7 cellular contexts compared by ENCODE assay signal in the genomic region with DNA sequence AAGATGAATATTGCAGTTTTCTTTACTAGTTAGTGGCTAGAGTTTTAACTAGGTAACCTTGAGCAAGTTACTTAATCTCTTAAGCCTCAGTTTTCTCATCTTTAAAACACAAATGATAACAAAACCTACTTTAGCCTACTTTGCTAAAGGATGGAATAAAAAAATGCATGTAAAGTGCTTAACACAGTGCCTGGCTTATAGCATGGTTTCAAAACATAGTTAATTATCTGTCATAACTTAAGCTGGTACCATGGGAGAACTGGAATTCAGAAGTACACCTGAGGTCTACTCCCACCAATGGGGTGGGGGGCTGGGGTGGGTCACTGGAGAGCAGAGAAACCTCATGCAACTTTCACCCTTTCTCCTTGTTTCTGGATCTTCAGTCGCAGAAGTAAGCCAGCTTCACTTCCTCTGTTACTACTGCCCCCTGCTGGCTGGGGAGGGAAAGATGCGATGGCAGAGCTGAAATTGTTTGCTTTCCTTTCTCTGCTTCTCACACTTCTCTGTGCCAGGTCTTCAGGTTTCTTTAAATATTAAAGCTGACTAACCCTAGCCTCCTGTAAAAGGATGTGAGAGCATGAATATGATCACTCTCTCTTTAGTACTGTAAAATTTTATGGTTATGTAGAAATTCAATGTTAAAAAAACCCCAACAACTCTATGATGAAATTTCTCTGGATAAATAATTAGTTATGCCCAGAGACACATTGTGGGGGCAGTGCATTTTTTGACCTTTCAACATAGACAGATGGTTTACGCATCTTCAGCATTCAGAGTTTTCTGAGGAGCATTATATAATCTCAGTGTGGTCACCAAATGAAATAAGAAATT.
DNase-seq lines count a peak whose midpoint lies in the region; ATAC-seq and TF ChIP-seq lines count a peak whose summit lies in the region.

No MANE protein-coding gene starts in this region.

- intact Hi-C loops in colonic mucosa (cut with DNase I), result loop anchor here (5.0 to 10.0 kb wide), 2 partner anchors 331 to 389 kb away; no protein-coding TSS in a partner anchor
- intact Hi-C loops in right lobe of liver (cut with DNase I), result loop anchor here in 1 of 2 donors (10.0 kb wide), 1 partner anchor 319 kb away; no protein-coding TSS in a partner anchor

- whole genome bisulfite sequencing in right lobe of liver (ENCODE audit: insufficient coverage, low coverage, low lambda C conversion rate, missing lambda C conversion rate), result 8% methylated on average over 3 of the region's 3 CpGs

- H3K9me3 ChIP-seq in colonic mucosa (no peaks in the 10 kb centered on the region), right lobe of liver (no peaks in the 10 kb centered on the region)

- H3K36me3 ChIP-seq in colonic mucosa (no peaks in the 10 kb centered on the region), right lobe of liver (no peaks in the 10 kb centered on the region)

- ATAC-seq in HG02840 (IDR thresholded peaks at IDR 0.05; ENCODE audit: low FRiP score, unreplicated experiment) (peak; percentile 65), right lobe of liver (peak; percentile 92 to 99 (median 96))

- TF ChIP-seq CTCF in GM12873 (IDR thresholded peaks at IDR 0.05; ENCODE audit: insufficient read depth, low read depth, low read length, missing control alignments), result peak; percentile 92
- TF ChIP-seq CTCF in colonic mucosa (IDR thresholded peaks at IDR 0.05), result peak; percentile 89
- peak; percentile 83 to 93 (median 90) for TF ChIP-seq CTCF in right lobe of liver (IDR thresholded peaks at IDR 0.05)

- H3K9ac ChIP-seq in colonic mucosa (ENCODE audit: low read depth in 2 of 2, low read length in 2 of 2), result no peak overlapping the region

- DNase-seq in NCI-H2107 (lab: John Stamatoyannopoulos, UW), result peak; percentile 30
- DNase-seq in activated CD4-positive, alpha-beta T cell treated with anti-CD3 and anti-CD28 coated beads for 24 hours (ENCODE audit: low read depth in 2 of 2), result peak; percentile 52 to 56
- peak; percentile 81 for DNase-seq in colonic mucosa
- DNase-seq in right lobe of liver, result peak; percentile 70 to 87 (median 79)
- peak; percentile 56 to 71 for DNase-seq in stimulated activated CD4-positive, alpha-beta T cell treated with anti-CD3 and anti-CD28 coated beads, Interleukin-4, amount 100 ng/mL, for 48 hours (ENCODE audit: low read depth in 2 of 2)

- H3K4me1 ChIP-seq in colonic mucosa, result no peaks in the 10 kb centered on the region
- peaks cover 0 to 11% (median 4%) of the 10 kb centered on the region in 4 donors for H3K4me1 ChIP-seq in right lobe of liver

- H3K27ac ChIP-seq in colonic mucosa (no peak overlapping the region), right lobe of liver (peak overlapping the region in 1 of 3 donors; percentile 37)

- H3K4me3 ChIP-seq in colonic mucosa (no peak overlapping the region), right lobe of liver (no peak overlapping the region)

- TF ChIP-seq POLR2A in right lobe of liver (IDR thresholded peaks at IDR 0.05), result no peak

- H3K27me3 ChIP-seq in colonic mucosa (no peaks in the 10 kb centered on the region), right lobe of liver (no peaks in the 10 kb centered on the region)

Comparison
In these comparisons a context has a peak if more than half of its experiments do, and no peak if none do; other contexts are left out.
1. DNase-seq: peak in every context shown above with its lines; median percentile 81 in colonic mucosa; 79 in right lobe of liver; 64 in stimulated activated CD4-positive, alpha-beta T cell treated with anti-CD3 and anti-CD28 coated beads, Interleukin-4, amount 100 ng/mL, for 48 hours; 54 in activated CD4-positive, alpha-beta T cell treated with anti-CD3 and anti-CD28 coated beads for 24 hours; 30 in NCI-H2107.